Comparison of ENCODE assay signal across 25 cellular contexts in the genomic region with DNA sequence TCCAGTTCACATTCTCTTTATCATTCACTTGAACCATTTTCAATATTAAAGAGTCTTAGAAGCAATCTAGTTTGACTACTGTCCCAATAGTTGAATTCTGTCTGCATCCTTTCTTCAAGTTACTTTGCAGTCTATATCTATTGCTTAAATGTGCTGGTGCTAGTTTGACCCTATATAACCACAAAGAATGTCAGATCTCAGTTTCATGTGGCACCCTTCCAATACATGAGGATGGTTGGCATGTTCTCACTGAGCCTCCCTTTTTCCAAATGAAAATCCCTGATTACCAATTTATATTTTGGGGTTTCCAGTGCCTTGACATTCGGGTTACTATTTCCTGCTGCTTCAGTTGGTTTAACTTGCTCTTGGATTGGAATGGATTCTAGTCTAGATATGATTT.
DNase-seq lines count a peak whose midpoint lies in the region; ATAC-seq and TF ChIP-seq lines count a peak whose summit lies in the region.
"Had no signal": no experiment of that assay in that cellular context is flagged by ENCODE, and none has a peak within 500 bp of the region (broad histone marks: within the 10 kb centered on the region; RNA-seq: fewer than 3 reads in every experiment).

No MANE protein-coding gene starts in this region.

- no peaks in the 10 kb centered on the region for H3K27me3 ChIP-seq in adipocyte (replicated peaks; ENCODE audit: control insufficient read depth, insufficient read depth, low read length)
- H3K27me3 ChIP-seq: gastrocnemius medialis, ovary, vagina had no signal

- H3K9me3 ChIP-seq in adipocyte (ENCODE audit: control insufficient read depth, low read length) = no peaks in the 10 kb centered on the region
- H3K9me3 ChIP-seq: A549, gastrocnemius medialis, left ventricle myocardium inferior, ovary, vagina had no signal

- H3K4me1 ChIP-seq in adipocyte (ENCODE audit: control insufficient read depth, insufficient read depth, low read length) = peaks cover 38% of the 10 kb centered on the region
- H3K4me1 ChIP-seq: A549, left ventricle myocardium inferior, vagina had no signal

- no peaks in the 10 kb centered on the region for H3K9me3 Mint-ChIP-seq in HFFc6
- H3K9me3 Mint-ChIP-seq: activated naive CD4-positive, alpha-beta T cell treated with anti-CD3 and anti-CD28 coated beads for 36 hours; CD14-positive monocyte had no signal

- in situ Hi-C loops in ACHN (cut with HindIII; ENCODE audit: low pct_ligation_motif_present, low pct_unique_long_range_greater_than_20kb, low sequenced_read_pairs) = no loop called here

- DNase-seq in ACHN (peak; percentile 13), HFFc6 (peak; percentile 17), adipocyte (ENCODE audit: low read depth) (peak; percentile 74), fibroblast of pulmonary artery (ENCODE audit: low read depth) (peak; percentile 63), D341Med (ENCODE audit: low spot score) (no peak), left lobe of liver (ENCODE audit: low spot score) (no peak), NCI-H2227 (lab: John Stamatoyannopoulos, UW; ENCODE audit: unreplicated experiment) (no peak), HK-2 (ENCODE audit: unreplicated experiment) (no peak)
- DNase-seq: activated CD4-positive, alpha-beta T cell treated with anti-CD3 and anti-CD28 coated beads for 48 hours; activated naive CD4-positive, alpha-beta T cell treated with anti-CD3 and anti-CD28 coated beads for 36 hours; central memory CD4-positive, alpha-beta T cell; effector CD8-positive, alpha-beta T cell; gastrocnemius medialis; left ventricle myocardium inferior; NCI-H187; NCI-H446 treated with DMSO at 0.1 percent for 48 hours; OCI-M1; ovary; stimulated activated CD4-positive, alpha-beta T cell treated with anti-CD3 and anti-CD28 coated beads, Interleukin-4, amount 100 ng/mL, for 4 hours; stimulated activated CD8-positive, alpha-beta memory T cell treated with anti-CD3 and anti-CD28 coated beads, Interleukin-4, amount 100 ng/mL, for 48 hours; substantia nigra had no signal

- H3K27ac Mint-ChIP-seq in HFFc6 = no peak overlapping the region
- H3K27ac Mint-ChIP-seq: activated naive CD4-positive, alpha-beta T cell treated with anti-CD3 and anti-CD28 coated beads for 36 hours had no signal

- H3K4me3 ChIP-seq in adipocyte (ENCODE audit: low read length) = no peak overlapping the region
- H3K4me3 ChIP-seq in fibroblast of pulmonary artery (replicated peaks; ENCODE audit: low read depth, low read length) = no peak overlapping the region
- H3K4me3 ChIP-seq: A549, gastrocnemius medialis, left ventricle myocardium inferior, ovary, skin epidermis, vagina had no signal

- no peaks in the 10 kb centered on the region for H3K36me3 ChIP-seq in adipocyte (ENCODE audit: control insufficient read depth, insufficient read depth, low read length, severe bottlenecking)
- H3K36me3 ChIP-seq: gastrocnemius medialis, left ventricle myocardium inferior, ovary, vagina had no signal

- H3K4me1 Mint-ChIP-seq in HFFc6 (ENCODE audit: low read depth) = peaks cover 14% of the 10 kb centered on the region

- H3K4me3 Mint-ChIP-seq in HFFc6 = no peak overlapping the region
- H3K4me3 Mint-ChIP-seq: activated naive CD4-positive, alpha-beta T cell treated with anti-CD3 and anti-CD28 coated beads for 36 hours; CD14-positive monocyte had no signal

- no peak for ATAC-seq in left lobe of liver
- ATAC-seq: A549, gastrocnemius medialis had no signal

- H3K27me3 Mint-ChIP-seq in HFFc6 (ENCODE audit: insufficient read depth) = no peaks in the 10 kb centered on the region

- TF ChIP-seq CTCF in HFFc6 (IDR thresholded peaks at IDR 0.05) (no peak), fibroblast of pulmonary artery (IDR thresholded peaks at IDR 0.05; ENCODE audit: low read length, missing control alignments) (no peak)

- peaks cover 5% of the 10 kb centered on the region; the same call in 1 of the 2 replicates for H3K36me3 Mint-ChIP-seq in HFFc6 (ENCODE audit: low read depth)

- no peak overlapping the region for H3K9ac ChIP-seq in adipocyte (ENCODE audit: low read length)

Comparison
In these comparisons a context has a peak if more than half of its experiments do, and no peak if none do; other contexts are left out.
1. DNase-seq: peak in ACHN (single experiment), HFFc6 (single experiment), adipocyte (single experiment) and fibroblast of pulmonary artery (single experiment); none in D341Med (single experiment), left lobe of liver (single experiment), NCI-H2227 (single experiment) and HK-2 (single experiment).